8 cellular contexts compared by ENCODE assay signal in the genomic region with DNA sequence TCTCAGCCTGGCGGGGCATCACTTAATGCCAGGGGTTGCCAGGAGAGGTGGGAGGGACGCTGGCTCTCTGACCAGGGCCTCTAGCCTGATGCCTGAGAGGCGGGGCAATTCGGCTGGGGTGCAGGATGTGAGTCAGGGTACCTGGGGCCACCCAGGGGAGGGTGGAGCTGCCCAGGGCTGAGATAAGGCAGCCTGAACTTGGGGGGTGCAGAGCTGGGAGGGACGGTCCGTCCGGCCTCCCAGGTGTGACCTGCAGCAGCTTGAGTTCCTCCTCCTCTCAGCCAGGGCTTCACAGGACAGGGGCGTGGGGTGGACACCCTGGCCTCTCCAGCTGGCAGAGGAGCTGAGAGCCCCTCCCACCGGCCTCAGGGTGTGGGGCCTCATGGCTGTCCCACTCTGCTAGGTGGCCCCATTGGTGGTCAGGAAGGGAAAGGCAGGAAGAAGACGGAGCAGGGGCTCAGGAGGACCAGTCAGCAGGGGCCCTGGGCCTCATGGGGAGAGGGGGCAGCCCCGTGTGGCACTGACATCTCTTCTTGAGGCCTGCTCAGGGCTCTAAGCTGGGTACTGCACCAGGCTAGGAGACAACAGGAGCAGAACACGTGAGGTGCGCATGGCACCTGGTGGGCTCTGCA. TPM values are rescaled to one million over a fixed set of nuclear protein-coding genes. Genes with fewer than 3 reads are reported as not detected.
DNase-seq lines count a peak whose midpoint lies in the region; ATAC-seq lines count a peak whose summit lies in the region.

No MANE protein-coding gene starts in this region.

- no peaks in the 10 kb centered on the region for H3K27me3 ChIP-seq in ACC112 (ENCODE audit: insufficient read depth, low read length)
- no peaks in the 10 kb centered on the region for H3K27me3 ChIP-seq in stomach smooth muscle (ENCODE audit: control insufficient read depth in 1 of 2, insufficient read depth in 2 of 2, low read length in 2 of 2)

- no peak for DNase-seq in Jurkat, Clone E6-1 (ENCODE audit: low read depth, low spot score)
- DNase-seq in activated effector memory CD4-positive, alpha-beta T cell treated with anti-CD3 and anti-CD28 coated beads, Interleukin-2, amount 50 U/mL, for 16 hours: peak; percentile 77
- DNase-seq in left colon (peak in 1 of 2 donors; percentile 54), UCSD-AML1 (lab: John Stamatoyannopoulos, UW; ENCODE audit: unreplicated experiment) (no peak), GM19238 (ENCODE audit: insufficient read length, low spot score) (no peak), DMS153 (lab: John Stamatoyannopoulos, UW) (no peak)

- H3K9ac ChIP-seq in stomach smooth muscle (ENCODE audit: low read length in 2 of 2): peak overlapping the region; percentile 82 to 86

- H3K27ac ChIP-seq in ACC112 (ENCODE audit: low read depth, low read length) (0 out of 2 replicates have a peak overlapping the region, but pooled peaks have one; percentile 55), stomach smooth muscle (ENCODE audit: low read length) (peak overlapping the region; percentile 74)

- H3K79me2 ChIP-seq in ACC112 (ENCODE audit: control insufficient read depth, insufficient read depth, low read length, unreplicated experiment): peaks cover 22% of the 10 kb centered on the region

- H3K9me3 ChIP-seq in stomach smooth muscle (ENCODE audit: control insufficient read depth in 2 of 2, low read length in 2 of 2): no peaks in the 10 kb centered on the region

- peak overlapping the region; percentile 97 for H3K4me3 ChIP-seq in ACC112 (ENCODE audit: low read depth, low read length)
- H3K4me3 ChIP-seq in Jurkat, Clone E6-1 (ENCODE audit: low read length): peak overlapping the region; percentile 83
- H3K4me3 ChIP-seq in stomach smooth muscle (ENCODE audit: low read length in 2 of 2): peak overlapping the region; percentile 76 to 91

- intact Hi-C loops in left colon (cut with DNase I, micrococcal nuclease): no loop called here

- peak; percentile 2 for ATAC-seq in left colon

- H3K4me1 ChIP-seq in ACC112 (ENCODE audit: control insufficient read depth, insufficient read depth, low read length, unreplicated experiment): peaks cover 39% of the 10 kb centered on the region
- peaks cover 33% of the 10 kb centered on the region for H3K4me1 ChIP-seq in stomach smooth muscle (ENCODE audit: control insufficient read depth, insufficient read depth, low read length)

- H2AFZ ChIP-seq in ACC112 (ENCODE audit: low read length, unreplicated experiment): no peak overlapping the region

- H3K36me3 ChIP-seq in ACC112 (ENCODE audit: insufficient read depth, low read length) (peaks cover 5% of the 10 kb centered on the region; the same call in 1 of the 2 replicates), stomach smooth muscle (ENCODE audit: control insufficient read depth in 2 of 2, insufficient read depth in 2 of 2, low read length in 2 of 2) (peaks cover 10 to 12% of the 10 kb centered on the region in 2 donors)

RNA-seq across cellular contexts. Expression of gene RPS6KA4, which starts 0.9 kb away (rescaled TPM):
- polyA plus RNA-seq in Jurkat, Clone E6-1 (2012; ENCODE audit: insufficient read depth, insufficient read length): 26.5 TPM
- 10 to 100 TPM; 30.4 to 42.6 TPM for total RNA-seq in left colon

RNA-seq across cellular contexts. Expression of gene CCDC88B, which starts 18.0 kb away (rescaled TPM):
- 16.2 TPM for polyA plus RNA-seq in Jurkat, Clone E6-1 (2012; ENCODE audit: insufficient read depth, insufficient read length)
- 10 to 100 TPM; 21.6 to 28.8 TPM for total RNA-seq in left colon

RNA-seq across cellular contexts. Expression of gene PRDX5, which starts 40.1 kb away (rescaled TPM):
- 434 TPM for polyA plus RNA-seq in Jurkat, Clone E6-1 (2012; ENCODE audit: insufficient read depth, insufficient read length)
- total RNA-seq in left colon: 100 to 1,000 TPM; 272 to 327 TPM

RNA-seq across cellular contexts. Expression of gene TRMT112, which starts 40.7 kb away (rescaled TPM):
- polyA plus RNA-seq in Jurkat, Clone E6-1 (2012; ENCODE audit: insufficient read depth, insufficient read length): 483 TPM
- total RNA-seq in left colon: 10 to 100 TPM; 60.6 to 67.5 TPM

RNA-seq across cellular contexts. Expression of gene ESRRA, which starts 52.7 kb away (rescaled TPM):
- 19.9 TPM for polyA plus RNA-seq in Jurkat, Clone E6-1 (2012; ENCODE audit: insufficient read depth, insufficient read length)
- 100 to 1,000 TPM; 185 to 212 TPM for total RNA-seq in left colon
